2 cellular contexts compared by ENCODE assay signal in the genomic region with DNA sequence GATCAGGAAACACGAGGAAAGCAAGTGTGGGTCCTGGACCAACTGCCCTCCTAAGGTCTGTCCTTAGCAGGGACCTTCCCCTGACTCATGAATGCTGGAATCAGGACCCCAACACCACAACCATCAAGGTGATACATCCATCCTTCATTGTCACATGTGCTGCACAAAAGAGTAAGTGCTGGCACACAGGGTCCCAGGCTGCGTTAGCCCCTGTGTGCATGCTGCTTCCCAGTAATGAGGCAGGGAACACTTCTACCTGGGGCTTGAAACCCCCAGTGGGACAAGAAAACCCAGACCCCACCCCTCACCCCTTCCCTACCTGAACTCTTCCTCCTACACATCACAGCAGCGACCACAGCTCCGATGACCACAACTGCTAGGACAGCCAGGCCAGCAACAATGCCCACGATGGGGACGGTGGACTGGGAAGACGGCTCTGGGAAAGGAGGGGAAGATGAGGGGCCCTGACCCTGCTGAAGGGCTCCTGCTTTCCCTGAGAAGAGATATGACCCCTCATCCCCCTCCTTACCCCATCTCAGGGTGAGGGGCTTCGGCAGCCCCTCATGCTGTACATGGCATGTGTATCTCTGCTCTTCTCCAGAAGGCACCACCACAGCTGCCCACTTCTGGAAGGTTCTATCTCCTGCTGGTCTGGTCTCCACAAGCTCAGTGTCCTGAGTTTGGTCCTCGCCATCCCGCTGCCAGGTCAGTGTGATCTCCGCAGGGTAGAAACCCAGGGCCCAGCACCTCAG.
TF ChIP-seq lines count a peak whose summit lies in the region.

No MANE protein-coding gene starts in this region.

TF ChIP-seq in GM12891, 5 proteins besides CTCF, POLR2A, EP300 and RAD21:
- TF ChIP-seq TAF1 (IDR thresholded peaks at IDR 0.05; ENCODE audit: low read depth, low read length) (no peak), SPI1 (IDR thresholded peaks at IDR 0.05; ENCODE audit: low read depth, low read length) (no peak), PAX5 (IDR thresholded peaks at IDR 0.05; ENCODE audit: insufficient read depth, low read length, severe bottlenecking) (no peak), POU2F2 (IDR thresholded peaks at IDR 0.05; ENCODE audit: low read depth, low read length) (0 out of 2 replicates have a peak, but pooled peaks have one; percentile 62), POLR2AphosphoS5 (IDR thresholded peaks at IDR 0.05; ENCODE audit: low read depth, low read length) (peak; percentile 83)

TF ChIP-seq in GM12878, 131 proteins besides CTCF, POLR2A, EP300 and RAD21:
- TF ChIP-seq POLR2AphosphoS2 (IDR thresholded peaks at IDR 0.05; ENCODE audit: low read depth, low read length) (peak; percentile 35), BACH1 (IDR thresholded peaks at IDR 0.05; ENCODE audit: borderline replicate concordance) (peak; percentile 21; the same call in 1 of the 2 replicates), GATAD2B (conservative IDR thresholded peaks at IDR 0.05; ENCODE audit: low read depth) (no peak), HDAC6 (IDR thresholded peaks at IDR 0.05; ENCODE audit: unreplicated experiment) (peak; percentile 32), EZH2 (IDR thresholded peaks at IDR 0.05; ENCODE audit: borderline replicate concordance, control insufficient read depth, low read depth, low read length) (no peak), MTA3 (IDR thresholded peaks at IDR 0.05; ENCODE audit: borderline replicate concordance, low read length) (no peak), IRF4 (IDR thresholded peaks at IDR 0.05; ENCODE audit: low read depth, low read length) (no peak), POLR2AphosphoS5 (IDR thresholded peaks at IDR 0.05; ENCODE audit: low read length) (peak; percentile 85)
- TF ChIP-seq, protein P1, sequence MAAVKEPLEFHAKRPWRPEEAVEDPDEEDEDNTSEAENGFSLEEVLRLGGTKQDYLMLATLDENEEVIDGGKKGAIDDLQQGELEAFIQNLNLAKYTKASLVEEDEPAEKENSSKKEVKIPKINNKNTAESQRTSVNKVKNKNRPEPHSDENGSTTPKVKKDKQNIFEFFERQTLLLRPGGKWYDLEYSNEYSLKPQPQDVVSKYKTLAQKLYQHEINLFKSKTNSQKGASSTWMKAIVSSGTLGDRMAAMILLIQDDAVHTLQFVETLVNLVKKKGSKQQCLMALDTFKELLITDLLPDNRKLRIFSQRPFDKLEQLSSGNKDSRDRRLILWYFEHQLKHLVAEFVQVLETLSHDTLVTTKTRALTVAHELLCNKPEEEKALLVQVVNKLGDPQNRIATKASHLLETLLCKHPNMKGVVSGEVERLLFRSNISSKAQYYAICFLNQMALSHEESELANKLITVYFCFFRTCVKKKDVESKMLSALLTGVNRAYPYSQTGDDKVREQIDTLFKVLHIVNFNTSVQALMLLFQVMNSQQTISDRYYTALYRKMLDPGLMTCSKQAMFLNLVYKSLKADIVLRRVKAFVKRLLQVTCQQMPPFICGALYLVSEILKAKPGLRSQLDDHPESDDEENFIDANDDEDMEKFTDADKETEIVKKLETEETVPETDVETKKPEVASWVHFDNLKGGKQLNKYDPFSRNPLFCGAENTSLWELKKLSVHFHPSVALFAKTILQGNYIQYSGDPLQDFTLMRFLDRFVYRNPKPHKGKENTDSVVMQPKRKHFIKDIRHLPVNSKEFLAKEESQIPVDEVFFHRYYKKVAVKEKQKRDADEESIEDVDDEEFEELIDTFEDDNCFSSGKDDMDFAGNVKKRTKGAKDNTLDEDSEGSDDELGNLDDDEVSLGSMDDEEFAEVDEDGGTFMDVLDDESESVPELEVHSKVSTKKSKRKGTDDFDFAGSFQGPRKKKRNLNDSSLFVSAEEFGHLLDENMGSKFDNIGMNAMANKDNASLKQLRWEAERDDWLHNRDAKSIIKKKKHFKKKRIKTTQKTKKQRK (IDR thresholded peaks at IDR 0.05; ENCODE audit: low read depth, low read length) = no peak
